34 cellular contexts compared by ENCODE assay signal in genomic region chr14:103190731-103191130, GRCh38.
"Had no signal": no experiment of that assay in that cellular context is flagged by ENCODE, and none has a peak within 500 bp of the region (broad histone marks: within the 10 kb centered on the region; RNA-seq: fewer than 3 reads in every experiment).

No MANE protein-coding gene starts in this region.

- H3K4me2 ChIP-seq: hepatocyte had no signal

- H3K9me3 Mint-ChIP-seq: activated CD8-positive, alpha-beta T cell treated with anti-CD3 and anti-CD28 coated beads for 36 hours; activated naive CD4-positive, alpha-beta T cell treated with anti-CD3 and anti-CD28 coated beads, Interleukin-2, amount 50 U/mL, for 72 hours; activated T-helper 2 cell treated with anti-CD3 and anti-CD28 coated beads, Interferon-gamma antibody, Interleukin-2, Interleukin-4, amounts not matched to agents 10 μg/mL and 5 μg/mL and 100 μg/mL, durations not matched to agents 14 hours and 24 hours and 36 hours; effector memory CD8-positive, alpha-beta T cell; stimulated activated effector memory CD8-positive, alpha-beta T cell treated with anti-CD3 and anti-CD28 coated beads, Interleukin-12 subunit alpha, Interleukin-12 subunit beta, amount 100 ng/mL, for 72 hours; stimulated activated naive CD8-positive, alpha-beta T cell treated with anti-CD3 and anti-CD28 coated beads, Interleukin-15, Interleukin-2, amounts not matched to agents 100 ng/mL and 50 ng/mL, for 24 hours had no signal

- H3K4me3 ChIP-seq: adrenal gland, body of pancreas, cardiac muscle cell, colonic mucosa, gastrocnemius medialis, hepatocyte, pancreas, prostate gland, thoracic aorta, uterus had no signal

- H3K27ac Mint-ChIP-seq: activated B cell treated with CpG ODN at 0.5 μM for 24 hours; activated CD8-positive, alpha-beta T cell treated with anti-CD3 and anti-CD28 coated beads for 36 hours; activated naive CD4-positive, alpha-beta T cell treated with anti-CD3 and anti-CD28 coated beads, Interleukin-2, amount 50 U/mL, for 72 hours; activated T-helper 2 cell treated with anti-CD3 and anti-CD28 coated beads, Interferon-gamma antibody, Interleukin-2, Interleukin-4, amounts not matched to agents 10 μg/mL and 5 μg/mL and 100 μg/mL, durations not matched to agents 14 hours and 24 hours and 36 hours; effector memory CD8-positive, alpha-beta T cell; naive thymus-derived CD4-positive, alpha-beta T cell; stimulated activated effector memory CD8-positive, alpha-beta T cell treated with anti-CD3 and anti-CD28 coated beads, Interleukin-12 subunit alpha, Interleukin-12 subunit beta, amount 100 ng/mL, for 72 hours; stimulated activated naive CD8-positive, alpha-beta T cell treated with anti-CD3 and anti-CD28 coated beads, Interleukin-15, Interleukin-2, amounts not matched to agents 100 ng/mL and 50 ng/mL, for 24 hours; T-helper 17 cell had no signal

- H3K9me3 ChIP-seq: adrenal gland, body of pancreas, colonic mucosa, gastrocnemius medialis, pancreas, prostate gland, thoracic aorta, uterus had no signal

- DNase-seq: activated B cell treated with CpG ODN at 0.5 μM for 24 hours; activated CD4-positive, alpha-beta T cell treated with anti-CD3 and anti-CD28 coated beads, Interleukin-2, amount 50 U/mL, for 1 hour; activated CD8-positive, alpha-beta T cell treated with anti-CD3 and anti-CD28 coated beads for 36 hours; activated naive CD4-positive, alpha-beta T cell; activated T-cell treated with anti-CD3 and anti-CD28 coated beads, Interleukin-2, amount 50 U/mL, for 48 hours; adrenal gland; aorta; body of pancreas; cerebellar nuclear complex; colonic mucosa; effector memory CD8-positive, alpha-beta T cell; erythroblast; gastrocnemius medialis; left cardiac atrium; left ventricle myocardium superior; naive thymus-derived CD4-positive, alpha-beta T cell; nucleus accumbens; pancreas; retina; small intestine; stimulated activated CD4-positive, alpha-beta T cell treated with anti-CD3 and anti-CD28 coated beads, Interleukin-4, amount 100 ng/mL, for 24 hours; T-helper 17 cell; T1000; trophoblast cell; uterus had no signal

- H3K27ac ChIP-seq: adrenal gland, body of pancreas, cardiac muscle cell, colonic mucosa, gastrocnemius medialis, hepatocyte, pancreas, prostate gland, thoracic aorta had no signal

- H3K36me3 Mint-ChIP-seq: activated naive CD4-positive, alpha-beta T cell treated with anti-CD3 and anti-CD28 coated beads, Interleukin-2, amount 50 U/mL, for 72 hours; naive thymus-derived CD4-positive, alpha-beta T cell; stimulated activated effector memory CD8-positive, alpha-beta T cell treated with anti-CD3 and anti-CD28 coated beads, Interleukin-12 subunit alpha, Interleukin-12 subunit beta, amount 100 ng/mL, for 72 hours had no signal

- H3K79me2 ChIP-seq: hepatocyte had no signal

- H3K36me3 ChIP-seq: adrenal gland, cardiac muscle cell, colonic mucosa, gastrocnemius medialis, pancreas, prostate gland, thoracic aorta, uterus had no signal

- H2AFZ ChIP-seq: hepatocyte had no signal

- H3K4me3 Mint-ChIP-seq: activated B cell treated with CpG ODN at 0.5 μM for 24 hours; activated CD8-positive, alpha-beta T cell treated with anti-CD3 and anti-CD28 coated beads for 36 hours had no signal

- ATAC-seq: activated CD8-positive, alpha-beta T cell treated with anti-CD3 and anti-CD28 coated beads for 36 hours; activated naive CD4-positive, alpha-beta T cell treated with anti-CD3 and anti-CD28 coated beads, Interleukin-2, amount 50 U/mL, for 72 hours; body of pancreas; effector memory CD8-positive, alpha-beta T cell; gastrocnemius medialis; left cardiac atrium; left ventricle myocardium superior; naive thymus-derived CD4-positive, alpha-beta T cell; pancreas; sciatic nerve; stimulated activated effector memory CD8-positive, alpha-beta T cell treated with anti-CD3 and anti-CD28 coated beads, Interleukin-12 subunit alpha, Interleukin-12 subunit beta, amount 100 ng/mL, for 72 hours; T-helper 17 cell had no signal

- H3K27me3 ChIP-seq: adrenal gland, body of pancreas, gastrocnemius medialis, hepatocyte, pancreas, uterus had no signal

- H3K4me1 ChIP-seq: colonic mucosa, prostate gland, uterus had no signal
